8 cellular contexts compared by ENCODE assay signal in the genomic region with DNA sequence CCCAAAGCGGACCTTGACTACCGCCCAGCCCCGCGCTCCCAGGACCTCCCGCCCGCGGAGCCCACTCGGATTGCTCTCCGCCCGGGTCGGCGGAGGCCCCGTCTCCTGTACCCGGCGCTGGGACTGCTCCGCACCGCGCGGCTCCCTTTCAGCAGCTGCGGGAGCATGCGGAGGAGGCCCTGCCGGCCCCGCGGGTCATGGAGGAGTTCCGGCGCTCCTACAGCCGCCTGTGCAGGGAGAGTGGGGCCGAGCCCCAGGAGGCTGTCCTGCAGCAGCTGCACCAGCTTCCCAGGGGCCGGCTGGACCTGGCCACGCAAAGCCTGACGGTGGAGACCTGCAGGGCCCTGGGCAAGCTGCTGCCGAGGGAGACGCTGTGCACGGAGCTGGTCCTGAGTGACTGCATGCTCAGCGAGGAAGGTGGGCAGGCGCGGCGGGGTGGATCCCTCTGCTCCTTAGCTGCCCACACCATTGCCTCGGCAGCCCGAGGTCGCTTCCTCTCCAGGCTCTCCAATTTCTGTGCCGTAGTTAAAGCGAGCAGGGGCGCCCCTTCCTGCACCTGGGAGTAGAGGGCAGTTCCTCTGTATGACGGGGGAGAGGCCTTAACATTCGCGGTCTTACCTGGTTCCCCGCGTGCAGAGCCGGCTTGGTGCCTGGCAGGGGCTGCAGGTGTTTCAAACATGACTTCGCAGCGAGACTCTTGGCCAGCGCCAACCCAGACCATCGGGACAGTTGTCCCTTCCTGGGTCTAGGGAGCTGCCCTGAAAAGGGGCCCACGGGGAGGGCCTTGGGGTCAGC. TPM values are rescaled to one million over a fixed set of nuclear protein-coding genes. Genes with fewer than 3 reads are reported as not detected.
DNase-seq lines count a peak whose midpoint lies in the region; ATAC-seq and TF ChIP-seq lines count a peak whose summit lies in the region.

No MANE protein-coding gene starts in this region.

- DNase-seq in NCI-H1417 (lab: John Stamatoyannopoulos, UW) (peak in 2 of 3 experiments; percentile 29 to 86), NCI-H1417 treated with DMSO at 0.1 percent for 48 hours (lab: John Stamatoyannopoulos, UW) (no peak), GM23248 (peak; percentile 56), NCI-H69 (lab: John Stamatoyannopoulos, UW) (peak; percentile 69), MCF 10A (ENCODE audit: unreplicated experiment) (no peak), lung (ENCODE audit: low spot score) (no peak)

- POLR2A ChIA-PET in MCF 10A (lab: Yijun Ruan, JAX) = interaction anchor here (0.7 to 4.7 kb wide), 16 partner anchors 8 to 1994 kb away, joined by 3 to 35 read pairs (median 5); partner anchors contain the start of genes ASPSCR1, DCXR, DUS1L and FASN

- no peaks in the 10 kb centered on the region for H4K20me1 ChIP-seq in GM23248 (ENCODE audit: insufficient read depth)

- peaks cover 16% of the 10 kb centered on the region for H3K4me1 Mint-ChIP-seq in MCF 10A (ENCODE audit: insufficient read depth, unreplicated experiment)

- H3K27me3 ChIP-seq in GM23248 (replicated peaks; ENCODE audit: insufficient read depth) (no peaks in the 10 kb centered on the region), lung (ENCODE audit: control insufficient read depth, insufficient read depth) (no peaks in the 10 kb centered on the region)

- CTCF ChIA-PET in MCF 10A (lab: Yijun Ruan, JAX) = interaction anchor here (5.2 kb wide), 1 partner anchor 64 kb away, joined by 74 read pairs; the partner anchor contains the start of gene NOTUM

- no peaks in the 10 kb centered on the region for H3F3A ChIP-seq in GM23248 (ENCODE audit: insufficient read depth)

- peak overlapping the region; percentile 83 for H3K4me2 ChIP-seq in GM23248 (ENCODE audit: unreplicated experiment)

- H3K4me1 ChIP-seq in GM23248 (ENCODE audit: insufficient read depth) (peaks cover 5% of the 10 kb centered on the region; the same call in 1 of the 2 replicates), lung (ENCODE audit: control insufficient read depth in 2 of 2, insufficient read depth in 2 of 2, low read length in 2 of 2) (peaks cover 10 to 12% of the 10 kb centered on the region in 2 donors), urinary bladder (ENCODE audit: insufficient read depth) (no peaks in the 10 kb centered on the region)

- intact Hi-C loops in MCF 10A (cut with micrococcal nuclease) = loop anchor here (1.0 kb wide), 1 partner anchor 32 kb away; no protein-coding TSS in a partner anchor

- H3K27ac ChIP-seq in GM23248 = no peak overlapping the region
- H3K27ac ChIP-seq in lung (ENCODE audit: low read depth in 1 of 2, low read length in 1 of 2) = no peak overlapping the region
- H3K27ac ChIP-seq in urinary bladder (ENCODE audit: low read depth) = no peak overlapping the region

- H3K79me2 ChIP-seq in GM23248 (ENCODE audit: insufficient read depth) = no peaks in the 10 kb centered on the region

- TF ChIP-seq CTCF in MCF 10A (IDR thresholded peaks at IDR 0.05; ENCODE audit: unreplicated experiment) (no peak), lung (IDR thresholded peaks at IDR 0.05; ENCODE audit: control extremely low read depth, extremely low read depth) (no peak)

- H3K36me3 ChIP-seq in GM23248 (ENCODE audit: low read depth) = no peaks in the 10 kb centered on the region
- H3K36me3 ChIP-seq in lung (ENCODE audit: control insufficient read depth in 2 of 2, insufficient read depth in 2 of 2, low read length in 2 of 2) = peaks cover 0 to 2% of the 10 kb centered on the region in 2 donors
- no peaks in the 10 kb centered on the region for H3K36me3 ChIP-seq in urinary bladder (ENCODE audit: insufficient read depth)

- ATAC-seq in lung (ENCODE audit: insufficient read depth, low FRiP score) (no peak), GM21619 (IDR thresholded peaks at IDR 0.05; ENCODE audit: unreplicated experiment) (no peak)

- peak overlapping the region; percentile 81 for H3K4me3 ChIP-seq in GM23248
- peak overlapping the region; percentile 53 for H3K4me3 ChIP-seq in lung
- H3K4me3 ChIP-seq in urinary bladder (ENCODE audit: low read depth, low read length) = peak overlapping the region; percentile 67

- no peaks in the 10 kb centered on the region for H3K27me3 Mint-ChIP-seq in MCF 10A (ENCODE audit: insufficient read depth, unreplicated experiment)

- H3K27ac Mint-ChIP-seq in MCF 10A (ENCODE audit: low read depth, unreplicated experiment) = no peak overlapping the region

- 7 to 9% methylated on average over 51 of the region's 55 CpGs for whole genome bisulfite sequencing in GM23248 (ENCODE audit: low coverage in 1 of 2, low lambda C conversion rate in 2 of 2, missing lambda C conversion rate in 2 of 2), 2 experiments
- WGBS in lung, 2 donors = 6% methylated on average over 55 of the region's 55 CpGs
- WGBS in urinary bladder = 6% methylated on average over 55 of the region's 55 CpGs

- H3K36me3 Mint-ChIP-seq in MCF 10A (ENCODE audit: insufficient read depth, unreplicated experiment) = peaks cover 5% of the 10 kb centered on the region

- H3K9ac ChIP-seq in GM23248 = peak overlapping the region; percentile 58

- BruUV-seq in MCF 10A (replicated peaks; lab: Mats Ljungman, UMichigan) = no TSS peak

- H3K9me3 ChIP-seq in GM23248 (ENCODE audit: low read depth) (no peaks in the 10 kb centered on the region), lung (ENCODE audit: control insufficient read depth in 2 of 2, insufficient read depth in 1 of 2, low read length in 1 of 2) (no peaks in the 10 kb centered on the region)

- peak overlapping the region; percentile 79 for H3K4me3 Mint-ChIP-seq in MCF 10A (ENCODE audit: unreplicated experiment)

- H3K9me2 ChIP-seq in GM23248 (ENCODE audit: insufficient read depth) = no peaks in the 10 kb centered on the region

- no peaks in the 10 kb centered on the region for H3K9me3 Mint-ChIP-seq in MCF 10A (ENCODE audit: unreplicated experiment)

- H2AFZ ChIP-seq in GM23248 = peak overlapping the region; percentile 73

- in situ Hi-C loops in GM23248 (cut with MboI) = no loop called here

RNA-seq across cellular contexts. Expression of gene LRRC45, which starts 0.5 kb away (rescaled TPM):
- total RNA-seq in GM23248 (2014; rRNA removed; shearing (Covaris generic)) = 14.8 and 15.3 TPM in 2 replicates
- 4.4 and 4.5 TPM in 2 replicates for polyA plus RNA-seq in GM23248 (2016; fragmentation: Nextera tagmentation; extraction: Ambion mirVana)
- 2.6 and 3.4 TPM in 2 replicates for total RNA-seq in MCF 10A (2022)
- total RNA-seq in lung = 10 to 100 TPM; 13.3 to 26.6 TPM
- polyA plus RNA-seq in lung = 10 to 100 TPM; 12.1 to 19.7 TPM
- total RNA-seq in urinary bladder = 8.7 TPM
- polyA plus RNA-seq in urinary bladder = 14.9 TPM

RNA-seq across cellular contexts. Expression of gene CENPX, which starts 1.0 kb away (rescaled TPM):
- 43.9 and 68.8 TPM in 2 replicates for total RNA-seq in GM23248 (2014; rRNA removed; shearing (Covaris generic))
- polyA plus RNA-seq in GM23248 (2016; fragmentation: Nextera tagmentation; extraction: Ambion mirVana) (65.2 and 68.6 TPM in 2 replicates), lung (100 to 1,000 TPM; 116 to 121 TPM), urinary bladder (124 TPM)
- total RNA-seq in MCF 10A (2022) (27.6 and 35.6 TPM in 2 replicates), lung (10 to 100 TPM; 21.5 to 86.9 TPM), urinary bladder (19.1 TPM)

RNA-seq across cellular contexts. Expression of gene RAC3, which starts 7.8 kb away (rescaled TPM):
- 5.4 and 7.9 TPM in 2 replicates for total RNA-seq in GM23248 (2014; rRNA removed; shearing (Covaris generic))
- polyA plus RNA-seq in GM23248 (2016; fragmentation: Nextera tagmentation; extraction: Ambion mirVana) = 1.3 and 1.8 TPM in 2 replicates
- 7.1 and 9.7 TPM in 2 replicates for total RNA-seq in MCF 10A (2022)
- 1 to 10 TPM; 8.2 to 8.3 TPM for total RNA-seq in lung
- polyA plus RNA-seq in lung = 1 to 10 TPM; 6.0 to 8.0 TPM
- total RNA-seq in urinary bladder = 10.4 TPM
- polyA plus RNA-seq in urinary bladder = 5.9 TPM

RNA-seq across cellular contexts. Expression of gene DCXR, which starts 13.9 kb away (rescaled TPM):
- total RNA-seq in GM23248 (2014; rRNA removed; shearing (Covaris generic)) = 75.8 and 83.5 TPM in 2 replicates
- polyA plus RNA-seq in GM23248 (2016; fragmentation: Nextera tagmentation; extraction: Ambion mirVana) = 69.9 and 70.2 TPM in 2 replicates
- 77.9 and 111 TPM in 2 replicates for total RNA-seq in MCF 10A (2022)
- 100 to 1,000 TPM in 1 of 2 donors, 10 to 100 TPM in 1; 41.6 to 218 TPM for total RNA-seq in lung
- polyA plus RNA-seq in lung = 100 to 1,000 TPM; 193 to 246 TPM
- total RNA-seq in urinary bladder = 17.2 TPM
- polyA plus RNA-seq in urinary bladder = 129 TPM

RNA-seq across cellular contexts. Expression of gene RFNG, which starts 28.0 kb away (rescaled TPM):
- 59.8 and 61.2 TPM in 2 replicates for total RNA-seq in GM23248 (2014; rRNA removed; shearing (Covaris generic))
- polyA plus RNA-seq in GM23248 (2016; fragmentation: Nextera tagmentation; extraction: Ambion mirVana) = 10.6 and 11.8 TPM in 2 replicates
- 37.9 and 38.0 TPM in 2 replicates for total RNA-seq in MCF 10A (2022)
- total RNA-seq in lung = 10 to 100 TPM; 34.7 to 37.5 TPM
- 10 to 100 TPM; 29.1 to 38.2 TPM for polyA plus RNA-seq in lung
- total RNA-seq in urinary bladder = 16.5 TPM
- polyA plus RNA-seq in urinary bladder = 47.0 TPM

Comparison
In these comparisons a context has a peak if more than half of its experiments do, and no peak if none do; other contexts are left out.
1. DNase-seq: peak in NCI-H1417 (2 of 3), GM23248 (single experiment) and NCI-H69 (single experiment); none in NCI-H1417 treated with DMSO at 0.1 percent for 48 hours (single experiment), MCF 10A (single experiment) and lung (single experiment).
2. Peak in every context shown above with its lines, with median percentiles within 50 percentile points of each other: H3K4me3 ChIP-seq.